8 cellular contexts compared by ENCODE assay signal in the genomic region with DNA sequence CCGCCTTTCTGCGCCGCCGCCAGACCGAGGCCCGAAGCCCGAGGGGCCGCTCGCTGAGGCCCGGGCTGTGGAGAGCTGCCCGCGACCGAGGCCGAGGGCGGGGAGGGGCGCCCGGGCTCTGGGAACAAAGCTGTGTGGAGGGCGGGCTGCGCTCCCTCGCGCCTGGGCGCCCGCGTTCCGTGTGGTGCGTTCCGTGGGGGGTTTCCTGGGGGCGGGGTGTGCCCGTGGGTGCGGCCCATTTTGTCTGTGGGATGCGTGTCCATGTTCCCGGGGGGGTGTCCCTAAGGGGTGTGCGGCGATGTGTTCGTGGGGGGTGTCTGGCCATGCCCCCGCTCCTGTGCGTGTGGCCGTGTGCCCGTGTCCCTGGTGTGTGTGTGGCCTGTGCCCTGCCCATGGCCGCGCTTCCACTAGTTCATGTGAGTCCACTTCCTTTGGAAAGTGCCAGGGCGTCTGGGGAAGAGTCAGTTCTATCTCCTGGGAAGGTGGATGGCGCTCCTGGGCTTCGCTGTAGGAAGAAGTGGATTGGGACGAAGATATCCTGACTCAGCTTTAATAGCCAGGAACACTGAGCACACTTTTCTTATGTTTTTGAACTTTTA. TPM values are rescaled to one million over a fixed set of nuclear protein-coding genes. Genes with fewer than 3 reads are reported as not detected.
DNase-seq lines count a peak whose midpoint lies in the region; ATAC-seq, FAIRE-seq and TF ChIP-seq lines count a peak whose summit lies in the region.

No MANE protein-coding gene starts in this region.

- H3K27me3 ChIP-seq in CD4-positive, alpha-beta T cell (ENCODE audit: control insufficient read depth, insufficient read depth, low read length): no peaks in the 10 kb centered on the region
- no peaks in the 10 kb centered on the region for H3K27me3 ChIP-seq in HAP-1 (ENCODE audit: low read depth)
- H3K27me3 ChIP-seq in pancreas: no peaks in the 10 kb centered on the region
- no peaks in the 10 kb centered on the region for H3K27me3 ChIP-seq in transverse colon

- no peak for TF ChIP-seq EP300 in transverse colon (IDR thresholded peaks at IDR 0.05; ENCODE audit: low read depth)

- peak; percentile 23 for TF ChIP-seq POLR2A in transverse colon (IDR thresholded peaks at IDR 0.05)

- no peak for FAIRE-seq in pancreas (lab: Jason Lieb, UNC)

- 0 to 1% methylated on average over 43 to 45 of the region's 45 CpGs for WGBS in pancreas, 2 donors
- 0% methylated on average over 43 of the region's 45 CpGs; no CpG with 5 or more reads in 1 of the 2 donors for WGBS in transverse colon (ENCODE audit: low coverage in 1 of 2), 2 donors

- intact Hi-C loops in CD4-positive, alpha-beta T cell (cut with DNase I, micrococcal nuclease): loop anchor here (1.0 to 5.0 kb wide), 6 partner anchors 26 to 266 kb away; a partner anchor contains a TSS
- intact Hi-C loops in activated T-helper 1 cell treated with anti-CD3 and anti-CD28 coated beads, Interleukin-12 subunit alpha, Interleukin-12 subunit beta, Interleukin-2, Interleukin-4 antibody, amounts not matched to agents 30 ng/mL and 10 ng/mL and 1 ng/mL, durations not matched to agents 14 hours and 24 hours and 36 hours (cut with micrococcal nuclease): loop anchor here (1.0 to 2.0 kb wide), 4 partner anchors 28 to 95 kb away; a partner anchor contains a TSS
- intact Hi-C loops in pancreas (cut with DNase I): no loop called here
- intact Hi-C loops in transverse colon (cut with DNase I; ENCODE audit: low total_unique reads): no loop called here

- H3K27ac ChIP-seq in CD4-positive, alpha-beta T cell (ENCODE audit: low read depth, low read length): peak overlapping the region; percentile 61
- peak overlapping the region; percentile 70 to 82 (median 70) for H3K27ac ChIP-seq in pancreas
- peak overlapping the region; percentile 73 to 89 (median 88) for H3K27ac ChIP-seq in transverse colon

- no peaks in the 10 kb centered on the region for H3K27me3 Mint-ChIP-seq in CD4-positive, alpha-beta T cell
- no peaks in the 10 kb centered on the region for H3K27me3 Mint-ChIP-seq in activated T-helper 1 cell treated with anti-CD3 and anti-CD28 coated beads, Interleukin-12 subunit alpha, Interleukin-12 subunit beta, Interleukin-2, Interleukin-4 antibody, amounts not matched to agents 30 ng/mL and 10 ng/mL and 1 ng/mL, durations not matched to agents 14 hours and 24 hours and 36 hours (ENCODE audit: insufficient read depth)

- H3K9me3 ChIP-seq in CD4-positive, alpha-beta T cell (ENCODE audit: control insufficient read depth, low read length): no peaks in the 10 kb centered on the region
- H3K9me3 ChIP-seq in HAP-1 (no peaks in the 10 kb centered on the region), pancreas (no peaks in the 10 kb centered on the region), transverse colon (no peaks in the 10 kb centered on the region)

- in situ Hi-C loops in HAP-1 (cut with MboI; ENCODE audit: low sequenced_read_pairs): no loop called here
- in situ Hi-C loops in transverse colon (cut with MboI; ENCODE audit: low pct_ligation_motif_present in 1 of 4, low pct_unique_long_range_greater_than_20kb in 1 of 4, low sequenced_read_pairs in 3 of 4): no loop called here

- no peak for TF ChIP-seq CTCF in CD4-positive, alpha-beta T cell (IDR thresholded peaks at IDR 0.05)
- TF ChIP-seq CTCF in foreskin fibroblast (IDR thresholded peaks at IDR 0.05; ENCODE audit: low read depth, low read length) (no peak), pancreas (IDR thresholded peaks at IDR 0.05) (no peak), transverse colon (IDR thresholded peaks at IDR 0.05) (no peak)

- POLR2A ChIA-PET in CD4-positive, alpha-beta T cell (lab: Charles Lee): interaction anchor here (0.5 to 2.6 kb wide), 13 partner anchors 13 to 1326 kb away, joined by 3 to 67 read pairs (median 5); a partner anchor contains a TSS

- H3K4me1 Mint-ChIP-seq in CD4-positive, alpha-beta T cell (ENCODE audit: low read depth): peaks cover 34% of the 10 kb centered on the region
- peaks cover 35% of the 10 kb centered on the region for H3K4me1 Mint-ChIP-seq in activated T-helper 1 cell treated with anti-CD3 and anti-CD28 coated beads, Interleukin-12 subunit alpha, Interleukin-12 subunit beta, Interleukin-2, Interleukin-4 antibody, amounts not matched to agents 30 ng/mL and 10 ng/mL and 1 ng/mL, durations not matched to agents 14 hours and 24 hours and 36 hours (ENCODE audit: low read depth)

- H3K4me1 ChIP-seq in HAP-1 (peaks cover 20% of the 10 kb centered on the region), pancreas (peaks cover 0 to 12% (median 4%) of the 10 kb centered on the region in 3 donors), transverse colon (peaks cover 3 to 17% (median 12%) of the 10 kb centered on the region in 4 donors)

- H3K36me3 ChIP-seq in HAP-1 (replicated peaks): peaks cover 34% of the 10 kb centered on the region
- peaks cover 0 to 4% (median 3%) of the 10 kb centered on the region in 3 donors for H3K36me3 ChIP-seq in pancreas
- peaks cover 0 to 22% (median 4%) of the 10 kb centered on the region in 4 donors for H3K36me3 ChIP-seq in transverse colon

- no peaks in the 10 kb centered on the region for H3K9me3 Mint-ChIP-seq in CD4-positive, alpha-beta T cell
- H3K9me3 Mint-ChIP-seq in activated T-helper 1 cell treated with anti-CD3 and anti-CD28 coated beads, Interleukin-12 subunit alpha, Interleukin-12 subunit beta, Interleukin-2, Interleukin-4 antibody, amounts not matched to agents 30 ng/mL and 10 ng/mL and 1 ng/mL, durations not matched to agents 14 hours and 24 hours and 36 hours: no peaks in the 10 kb centered on the region

- DNase-seq in CD4-positive, alpha-beta T cell: peak; percentile 7 to 51 (median 26)
- DNase-seq in HAP-1 (ENCODE audit: low spot score in 2 of 2) (peak in 1 of 2 experiments; percentile 50), NOMO-1 treated with DMSO at 0.1 percent for 48 hours (lab: John Stamatoyannopoulos, UW; ENCODE audit: unreplicated experiment) (peak; percentile 3), foreskin fibroblast (peak; percentile 16 to 63), pancreas (peak in 5 of 6 donors; percentile 35 to 84 (median 44)), transverse colon (peak; percentile 51)
- peak; percentile 44 for DNase-seq in activated T-helper 1 cell treated with anti-CD3 and anti-CD28 coated beads, Interleukin-12 subunit alpha, Interleukin-12 subunit beta, Interleukin-2, Interleukin-4 antibody, amounts not matched to agents 30 ng/mL and 10 ng/mL and 1 ng/mL, durations not matched to agents 14 hours and 24 hours and 36 hours (ENCODE audit: low spot score)

- H3K4me3 ChIP-seq in HAP-1 (peak overlapping the region; percentile 58), foreskin fibroblast (ENCODE audit: low read depth in 1 of 2, low read length in 2 of 2) (peak overlapping the region; percentile 71 to 76), pancreas (peak overlapping the region; percentile 65 to 98 (median 83)), transverse colon (peak overlapping the region; percentile 67 to 91 (median 86))

- H3K4me3 Mint-ChIP-seq in CD4-positive, alpha-beta T cell: peak overlapping the region; percentile 90
- H3K4me3 Mint-ChIP-seq in activated T-helper 1 cell treated with anti-CD3 and anti-CD28 coated beads, Interleukin-12 subunit alpha, Interleukin-12 subunit beta, Interleukin-2, Interleukin-4 antibody, amounts not matched to agents 30 ng/mL and 10 ng/mL and 1 ng/mL, durations not matched to agents 14 hours and 24 hours and 36 hours: peak overlapping the region; percentile 92

- H3K36me3 Mint-ChIP-seq in CD4-positive, alpha-beta T cell (ENCODE audit: low read depth): peaks cover 22% of the 10 kb centered on the region
- peaks cover 20% of the 10 kb centered on the region for H3K36me3 Mint-ChIP-seq in activated T-helper 1 cell treated with anti-CD3 and anti-CD28 coated beads, Interleukin-12 subunit alpha, Interleukin-12 subunit beta, Interleukin-2, Interleukin-4 antibody, amounts not matched to agents 30 ng/mL and 10 ng/mL and 1 ng/mL, durations not matched to agents 14 hours and 24 hours and 36 hours (ENCODE audit: low read depth)

- ATAC-seq in CD4-positive, alpha-beta T cell (ENCODE audit: poor library complexity): peak; percentile 23
- peak; percentile 32 to 39 (median 36) for ATAC-seq in pancreas
- no peak for ATAC-seq in GM21526 (IDR thresholded peaks at IDR 0.05; ENCODE audit: low FRiP score, unreplicated experiment)

- CTCF ChIA-PET in CD4-positive, alpha-beta T cell (lab: Charles Lee): interaction anchor here (0.8 to 3.5 kb wide), 3 partner anchors 12 to 45 kb away, joined by 3 to 39 read pairs (median 4); a partner anchor contains a TSS

- H3K27ac Mint-ChIP-seq in CD4-positive, alpha-beta T cell: peak overlapping the region; percentile 71
- H3K27ac Mint-ChIP-seq in activated T-helper 1 cell treated with anti-CD3 and anti-CD28 coated beads, Interleukin-12 subunit alpha, Interleukin-12 subunit beta, Interleukin-2, Interleukin-4 antibody, amounts not matched to agents 30 ng/mL and 10 ng/mL and 1 ng/mL, durations not matched to agents 14 hours and 24 hours and 36 hours: peak overlapping the region; percentile 91

RNA-seq across cellular contexts. Expression of a gene that starts 0.5 kb away (rescaled TPM):
- 1 to 10 TPM; 2.5 to 3.2 TPM for total RNA-seq in CD4-positive, alpha-beta T cell
- 106 and 119 TPM in 2 replicates for total RNA-seq in activated T-helper 1 cell treated with anti-CD3 and anti-CD28 coated beads, Interleukin-12 subunit alpha, Interleukin-12 subunit beta, Interleukin-2, Interleukin-4 antibody, amounts not matched to agents 30 ng/mL and 10 ng/mL and 1 ng/mL, durations not matched to agents 14 hours and 24 hours and 36 hours
- total RNA-seq in pancreas (10 to 100 TPM; 21.7 to 49.3 (median 32.4) TPM), transverse colon (10 to 100 TPM; 12.0 to 31.5 (median 25.1) TPM)
- polyA plus RNA-seq in pancreas: 10 to 100 TPM; 13.5 to 22.2 TPM

RNA-seq across cellular contexts. Expression of a gene that starts 27.4 kb away (rescaled TPM):
- 100 to 1,000 TPM; 290 to 297 TPM for total RNA-seq in CD4-positive, alpha-beta T cell
- 84.4 and 84.6 TPM in 2 replicates for total RNA-seq in activated T-helper 1 cell treated with anti-CD3 and anti-CD28 coated beads, Interleukin-12 subunit alpha, Interleukin-12 subunit beta, Interleukin-2, Interleukin-4 antibody, amounts not matched to agents 30 ng/mL and 10 ng/mL and 1 ng/mL, durations not matched to agents 14 hours and 24 hours and 36 hours
- total RNA-seq in pancreas (10 to 100 TPM; 25.5 to 51.8 (median 40.1) TPM), transverse colon (100 to 1,000 TPM in 2 of 4 donors, 10 to 100 TPM in 2; 74.0 to 250 (median 138) TPM)
- polyA plus RNA-seq in pancreas: 100 to 1,000 TPM in 1 of 2 donors, 10 to 100 TPM in 1; 94.9 to 244 TPM

Comparison
In these comparisons a context has a peak if more than half of its experiments do, and no peak if none do; other contexts are left out.
1. intact Hi-C loops: an anchor here in CD4-positive, alpha-beta T cell (1.0 to 5.0 kb wide) and activated T-helper 1 cell treated with anti-CD3 and anti-CD28 coated beads, Interleukin-12 subunit alpha, Interleukin-12 subunit beta, Interleukin-2, Interleukin-4 antibody, amounts not matched to agents 30 ng/mL and 10 ng/mL and 1 ng/mL, durations not matched to agents 14 hours and 24 hours and 36 hours (1.0 to 2.0 kb wide); none called in pancreas and transverse colon.